ENCODE assay signal across 9 cellular contexts in genomic region chr7:21967500-21968099, GRCh38. TPM values are rescaled to one million over a fixed set of nuclear protein-coding genes. Genes with fewer than 3 reads are reported as not detected.
DNase-seq lines count a peak whose midpoint lies in the region; ATAC-seq and TF ChIP-seq lines count a peak whose summit lies in the region.
"Had no signal": no experiment of that assay in that cellular context is flagged by ENCODE, and none has a peak within 500 bp of the region (broad histone marks: within the 10 kb centered on the region; RNA-seq: fewer than 3 reads in every experiment).

No MANE protein-coding gene starts in this region.

- H3F3A ChIP-seq in Loucy (ENCODE audit: low read depth) = no peaks in the 10 kb centered on the region; the same call in 1 of the 2 replicates

- H3K4me1 Mint-ChIP-seq in activated T-cell treated with anti-CD3 and anti-CD28 coated beads, Interleukin-2, amount 50 U/mL, for 72 hours (ENCODE audit: low read depth) = peaks cover 9% of the 10 kb centered on the region

- H3K4me3 ChIP-seq in Loucy (ENCODE audit: low read length, poor library complexity, severe bottlenecking) = peak overlapping the region; percentile 35
- no peak overlapping the region for H3K4me3 ChIP-seq in neutrophil (ENCODE audit: low read depth in 1 of 2, low read length in 1 of 2)

- H3K27ac Mint-ChIP-seq in activated T-cell treated with anti-CD3 and anti-CD28 coated beads, Interleukin-2, amount 50 U/mL, for 72 hours = no peak overlapping the region

- DNase-seq in activated CD4-positive, alpha-beta T cell treated with anti-CD3 and anti-CD28 coated beads for 48 hours = peak; percentile 18
- DNase-seq in activated CD4-positive, alpha-beta T cell treated with anti-CD3 and anti-CD28 coated beads, Interleukin-2, amount 50 U/mL, for 4 hours = no peak
- peak in 1 of 2 donors; percentile 8 for DNase-seq in activated T-cell treated with anti-CD3 and anti-CD28 coated beads, Interleukin-2, amount 50 U/mL, for 72 hours
- DNase-seq in superior temporal gyrus (ENCODE audit: extremely low spot score) (no peak), DMS 273 (lab: John Stamatoyannopoulos, UW; ENCODE audit: unreplicated experiment) (no peak), NCI-H510A treated with DMSO at 0.1 percent for 48 hours (lab: John Stamatoyannopoulos, UW) (no peak)

- H3K4me1 ChIP-seq in Loucy (ENCODE audit: insufficient read depth, low read length, poor library complexity, severe bottlenecking) (peaks cover 42% of the 10 kb centered on the region), neutrophil (ENCODE audit: control insufficient read depth in 1 of 2, insufficient read depth in 1 of 2, low read depth in 1 of 2, low read length in 1 of 2) (peaks cover 37 to 38% of the 10 kb centered on the region in 2 experiments)

- no peaks in the 10 kb centered on the region for H3K79me2 ChIP-seq in Loucy (ENCODE audit: insufficient read depth, low read length)

- peak overlapping the region in 1 of 2 donors; percentile 6 for H3K4me3 Mint-ChIP-seq in activated T-cell treated with anti-CD3 and anti-CD28 coated beads, Interleukin-2, amount 50 U/mL, for 72 hours

- H3K9me2 ChIP-seq in Loucy (replicated peaks; ENCODE audit: low read depth, low read length) = no peaks in the 10 kb centered on the region

- no peaks in the 10 kb centered on the region for H4K20me1 ChIP-seq in Loucy (ENCODE audit: insufficient read depth, low read length, poor library complexity, severe bottlenecking)

- H3K36me3 Mint-ChIP-seq in activated T-cell treated with anti-CD3 and anti-CD28 coated beads, Interleukin-2, amount 50 U/mL, for 72 hours (ENCODE audit: insufficient read depth in 2 of 2) = no peaks in the 10 kb centered on the region

- no peak overlapping the region for H3K9ac ChIP-seq in Loucy (ENCODE audit: low read depth, low read length, poor library complexity, severe bottlenecking)
- H3K9ac ChIP-seq: KMS-11 had no signal

- H3K9me3 Mint-ChIP-seq in activated T-cell treated with anti-CD3 and anti-CD28 coated beads, Interleukin-2, amount 50 U/mL, for 72 hours = no peaks in the 10 kb centered on the region

- no peak overlapping the region; the same call in 1 of the 2 replicates for H2AFZ ChIP-seq in Loucy (ENCODE audit: low read length)

- H3K27me3 ChIP-seq in Loucy (ENCODE audit: insufficient read depth, low read length, poor library complexity, severe bottlenecking) = no peaks in the 10 kb centered on the region
- no peaks in the 10 kb centered on the region for H3K27me3 ChIP-seq in neutrophil

- H3K27ac ChIP-seq in neutrophil = peak overlapping the region; percentile 49
- H3K27ac ChIP-seq: KMS-11 had no signal

- peak overlapping the region; percentile 63 for H3K4me2 ChIP-seq in Loucy (ENCODE audit: low read depth, low read length, poor library complexity, severe bottlenecking)
- H3K4me2 ChIP-seq: KMS-11 had no signal

- H3K27me3 Mint-ChIP-seq in activated T-cell treated with anti-CD3 and anti-CD28 coated beads, Interleukin-2, amount 50 U/mL, for 72 hours (ENCODE audit: low read depth) = peaks cover under 1% of the 10 kb centered on the region

- H3K36me3 ChIP-seq in Loucy (ENCODE audit: insufficient read depth, low read length) (no peaks in the 10 kb centered on the region), neutrophil (no peaks in the 10 kb centered on the region)

- 0 out of 2 replicates have a peak, but pooled peaks cover 5% of the 10 kb centered on the region for H3K9me3 ChIP-seq in Loucy (ENCODE audit: insufficient read depth, low read depth, low read length)
- H3K9me3 ChIP-seq in neutrophil = no peaks in the 10 kb centered on the region

- no peak for TF ChIP-seq CTCF in Loucy (conservative IDR thresholded peaks at IDR 0.05; ENCODE audit: low read length)
- TF ChIP-seq CTCF in neutrophil (IDR thresholded peaks at IDR 0.05) = no peak

- ATAC-seq in activated T-cell treated with anti-CD3 and anti-CD28 coated beads, Interleukin-2, amount 50 U/mL, for 72 hours (replicated peaks in 1 of 2) = peak; percentile 26 to 34

RNA-seq across cellular contexts. Expression of gene CDCA7L, which starts 21.9 kb away (rescaled TPM):
- 10 to 100 TPM; 35.1 to 49.1 TPM for total RNA-seq in activated T-cell treated with anti-CD3 and anti-CD28 coated beads, Interleukin-2, amount 50 U/mL, for 72 hours
